ENCODE assay signal across 21 cellular contexts in genomic region chr6:39444479-39445019, GRCh38.
"Had no signal": no experiment of that assay in that cellular context is flagged by ENCODE, and none has a peak within 500 bp of the region (broad histone marks: within the 10 kb centered on the region; RNA-seq: fewer than 3 reads in every experiment).

No MANE protein-coding gene starts in this region.

- H3K4me3 ChIP-seq: esophagus squamous epithelium, lower lobe of right lung, prostate gland, right atrium auricular region, smooth muscle cell, stomach, thyroid gland, vagina had no signal

- H3K27me3 ChIP-seq: esophagus squamous epithelium, right atrium auricular region, stomach, thyroid gland, vagina had no signal

- DNase-seq: cortex of kidney; effector memory CD8-positive, alpha-beta T cell; erythroblast; esophagus squamous epithelium; foreskin melanocyte; left ventricle myocardium superior; lower lobe of right lung; naive thymus-derived CD8-positive, alpha-beta T cell; nephron progenitor cell; nucleus accumbens; stimulated activated CD4-positive, alpha-beta T cell treated with anti-CD3 and anti-CD28 coated beads, Interleukin-12 subunit alpha, Interleukin-12 subunit beta, amount 100 ng/mL, for 4 hours; stimulated activated CD4-positive, alpha-beta T cell treated with anti-CD3 and anti-CD28 coated beads, Interleukin-1b, Interleukin-23, amount 100 ng/mL, for 48 hours; stimulated activated CD4-positive, alpha-beta T cell treated with anti-CD3 and anti-CD28 coated beads, Interleukin-4, amount 100 ng/mL, for 24 hours; stimulated activated naive CD4-positive, alpha-beta T cell treated with Interleukin-2 at 50 U/mL for 16 hours; stomach; thyroid gland; trophoblast cell had no signal

- H3K36me3 ChIP-seq: esophagus squamous epithelium, lower lobe of right lung, prostate gland, right atrium auricular region, stomach, thyroid gland, vagina had no signal
